In the genomic region with DNA sequence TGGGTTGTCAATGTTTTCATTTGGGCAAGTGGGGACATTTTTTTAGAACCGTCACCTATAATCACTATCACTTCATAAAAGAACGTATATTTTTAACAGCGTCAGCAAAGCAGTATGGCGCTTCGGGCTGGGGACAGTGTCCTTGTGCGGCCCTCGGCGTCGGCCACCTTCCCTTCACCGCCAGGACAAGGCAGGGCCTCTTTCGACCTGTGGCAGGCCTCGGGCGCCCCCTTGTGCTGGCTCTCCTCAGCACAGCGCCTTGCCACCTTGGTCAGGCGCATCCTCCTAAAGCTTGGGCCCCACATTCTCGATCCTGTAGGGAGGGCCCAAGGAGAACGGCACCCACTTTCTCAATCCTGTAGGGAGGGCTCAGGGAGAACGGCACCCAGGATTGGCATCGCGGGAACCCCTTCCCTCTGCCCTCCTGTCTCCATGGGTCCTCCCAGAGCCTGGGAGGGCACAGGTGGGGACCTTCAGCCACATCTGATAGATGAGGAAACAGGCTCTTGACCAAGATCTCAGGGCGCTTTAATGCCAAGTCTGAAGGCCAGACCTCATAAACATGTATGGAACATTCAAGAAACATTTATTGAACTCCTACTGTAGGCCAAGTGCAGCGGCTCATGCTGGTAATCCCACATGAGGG, we compare ENCODE assay signal across 8 cellular contexts. TPM values are rescaled to one million over a fixed set of nuclear protein-coding genes. Genes with fewer than 3 reads are reported as not detected.
DNase-seq lines count a peak whose midpoint lies in the region; ATAC-seq and TF ChIP-seq lines count a peak whose summit lies in the region.

No MANE protein-coding gene starts in this region.

- H3K27ac ChIP-seq in effector memory CD4-positive, alpha-beta T cell (ENCODE audit: insufficient read depth, low read length, poor library complexity, severe bottlenecking): no peak overlapping the region
- H3K27ac ChIP-seq in stomach: no peak overlapping the region

- DNase-seq in SIG-M5 treated with dmso at 0.1 percent for 504 hours (lab: John Stamatoyannopoulos, UW; ENCODE audit: unreplicated experiment) (peak; percentile 6), SIG-M5 (lab: John Stamatoyannopoulos, UW) (no peak), NCI-H2196 (lab: John Stamatoyannopoulos, UW; ENCODE audit: unreplicated experiment) (peak; percentile 69), midbrain (lab: John Stamatoyannopoulos, UW) (peak; percentile 27), stomach (peak; percentile 87)
- peak; percentile 31 to 36 for DNase-seq in activated CD4-positive, alpha-beta T cell treated with anti-CD3 and anti-CD28 coated beads, Interleukin-2, amount 50 U/mL, for 4 hours
- DNase-seq in effector memory CD4-positive, alpha-beta T cell: peak in 2 of 3 donors; percentile 5 to 18

- peaks cover 4% of the 10 kb centered on the region for H3K4me1 ChIP-seq in effector memory CD4-positive, alpha-beta T cell (ENCODE audit: control insufficient read depth, insufficient read depth, low read length, poor library complexity, severe bottlenecking)
- H3K4me1 ChIP-seq in stomach: peaks cover 0 to 6% (median 3%) of the 10 kb centered on the region in 4 donors

- H3K4me3 ChIP-seq in effector memory CD4-positive, alpha-beta T cell (ENCODE audit: insufficient read depth, low read depth, low read length, poor library complexity, severe bottlenecking): no peak overlapping the region
- H3K4me3 ChIP-seq in stomach: no peak overlapping the region

- H3K9me3 ChIP-seq in effector memory CD4-positive, alpha-beta T cell (ENCODE audit: control insufficient read depth, low read length): no peaks in the 10 kb centered on the region
- H3K9me3 ChIP-seq in stomach: no peaks in the 10 kb centered on the region

- H3K27me3 ChIP-seq in effector memory CD4-positive, alpha-beta T cell (replicated peaks; ENCODE audit: control insufficient read depth, insufficient read depth, low read length, poor library complexity, severe bottlenecking): no peaks in the 10 kb centered on the region
- H3K27me3 ChIP-seq in stomach: peaks cover 0 to 29% (median 0%) of the 10 kb centered on the region in 3 donors

- no peak for TF ChIP-seq POLR2A in stomach (IDR thresholded peaks at IDR 0.05)

- intact Hi-C loops in stomach (cut with DNase I; ENCODE audit: low total_unique reads): loop anchor here (5.0 kb wide), 1 partner anchor 504 kb away; no protein-coding TSS in a partner anchor

- peak in 5 of 7 experiments; percentile 72 to 92 (median 83) for TF ChIP-seq CTCF in stomach (IDR thresholded peaks at IDR 0.05)

- H3K36me3 ChIP-seq in effector memory CD4-positive, alpha-beta T cell (ENCODE audit: control insufficient read depth, insufficient read depth, low read length): no peaks in the 10 kb centered on the region
- peaks cover 0 to 5% (median 0%) of the 10 kb centered on the region in 4 donors for H3K36me3 ChIP-seq in stomach

- WGBS in stomach, 5 donors: 6 to 11% (median 10%) methylated on average over 21 to 22 of the region's 22 CpGs

- no peak for TF ChIP-seq EP300 in stomach (IDR thresholded peaks at IDR 0.05)

- no peak for ATAC-seq in GM18867 (IDR thresholded peaks at IDR 0.05; ENCODE audit: unreplicated experiment)

RNA-seq across cellular contexts. Expression of a gene that starts 11.5 kb away (rescaled TPM):
- 10 to 100 TPM in 3 of 5 donors, 1 to 10 TPM in 2; 4.0 to 20.4 (median 15.6) TPM for total RNA-seq in stomach
- 10 to 100 TPM; 13.9 to 19.4 (median 17.5) TPM for polyA plus RNA-seq in stomach
